Comparison of ENCODE assay signal across 19 cellular contexts in the genomic region with DNA sequence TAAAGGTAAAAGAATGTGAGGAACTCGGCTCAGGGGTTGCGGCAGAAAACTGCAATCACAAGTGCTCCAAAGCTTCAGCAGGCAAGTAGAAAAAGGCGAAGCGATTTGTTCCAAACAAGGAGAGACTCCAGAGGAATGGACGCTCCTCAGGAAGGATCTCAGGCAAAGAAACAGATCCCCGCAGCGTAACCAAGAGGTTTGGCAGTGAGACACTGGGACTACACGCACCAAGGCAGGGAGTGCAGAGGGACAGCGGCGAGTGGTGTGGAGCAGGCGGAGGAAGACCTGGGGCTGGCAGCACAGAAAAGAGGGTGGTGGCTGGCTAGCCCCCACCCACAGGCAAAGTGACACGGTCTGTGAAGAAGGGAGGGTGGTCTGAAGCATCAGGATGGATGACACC.
"Had no signal": no experiment of that assay in that cellular context is flagged by ENCODE, and none has a peak within 500 bp of the region (broad histone marks: within the 10 kb centered on the region; RNA-seq: fewer than 3 reads in every experiment).

No MANE protein-coding gene starts in this region.

- H3K36me3 ChIP-seq: breast epithelium had no signal

- H3K27me3 ChIP-seq: breast epithelium, heart left ventricle, spleen, tibial nerve had no signal

- H3K4me3 ChIP-seq: breast epithelium, heart left ventricle, spleen, tibial nerve had no signal

- H3K4me2 ChIP-seq: SK-N-SH had no signal

- H3K9me3 ChIP-seq: breast epithelium, heart left ventricle, SK-N-SH, spleen, tibial nerve had no signal

- ATAC-seq: activated naive CD4-positive, alpha-beta T cell treated with anti-CD3 and anti-CD28 coated beads, Interleukin-2, amount 50 U/mL, for 72 hours; effector memory CD8-positive, alpha-beta T cell; heart left ventricle; WTC11 had no signal

- H3K9me3 Mint-ChIP-seq: activated naive CD4-positive, alpha-beta T cell treated with anti-CD3 and anti-CD28 coated beads, Interleukin-2, amount 50 U/mL, for 72 hours; activated T-helper 1 cell treated with anti-CD3 and anti-CD28 coated beads, Interleukin-12 subunit alpha, Interleukin-12 subunit beta, Interleukin-2, Interleukin-4 antibody, amounts not matched to agents 30 ng/mL and 10 ng/mL and 1 ng/mL, durations not matched to agents 14 hours and 24 hours and 36 hours; central memory CD8-positive, alpha-beta T cell; effector memory CD8-positive, alpha-beta T cell; neural crest cell; stimulated activated naive CD8-positive, alpha-beta T cell treated with anti-CD3 and anti-CD28 coated beads, Interleukin-15, Interleukin-2, amounts not matched to agents 100 ng/mL and 50 ng/mL, for 24 hours had no signal

- H3K27ac ChIP-seq: breast epithelium, spleen, tibial nerve had no signal

- H3K27me3 Mint-ChIP-seq: central memory CD8-positive, alpha-beta T cell; effector memory CD8-positive, alpha-beta T cell; stimulated activated naive CD8-positive, alpha-beta T cell treated with anti-CD3 and anti-CD28 coated beads, Interleukin-15, Interleukin-2, amounts not matched to agents 100 ng/mL and 50 ng/mL, for 24 hours had no signal

- H3K9ac ChIP-seq: SK-N-SH had no signal

- DNase-seq: activated CD4-positive, alpha-beta T cell treated with anti-CD3 and anti-CD28 coated beads, Interleukin-2, amount 50 U/mL, for 48 hours; activated gamma-delta T cell; effector memory CD8-positive, alpha-beta T cell; heart left ventricle; mesenchymal stem cell; occipital lobe; posterior cingulate gyrus; SK-N-SH; spleen; stimulated activated CD4-positive, alpha-beta T cell treated with anti-CD3 and anti-CD28 coated beads, Interleukin-4, amount 100 ng/mL, for 1 hour; T-helper 1 cell had no signal

- H3K27ac Mint-ChIP-seq: activated T-helper 1 cell treated with anti-CD3 and anti-CD28 coated beads, Interleukin-12 subunit alpha, Interleukin-12 subunit beta, Interleukin-2, Interleukin-4 antibody, amounts not matched to agents 30 ng/mL and 10 ng/mL and 1 ng/mL, durations not matched to agents 14 hours and 24 hours and 36 hours; effector memory CD8-positive, alpha-beta T cell; stimulated activated naive CD8-positive, alpha-beta T cell treated with anti-CD3 and anti-CD28 coated beads, Interleukin-15, Interleukin-2, amounts not matched to agents 100 ng/mL and 50 ng/mL, for 24 hours; WTC11 had no signal

- H3K4me3 Mint-ChIP-seq: activated T-helper 1 cell treated with anti-CD3 and anti-CD28 coated beads, Interleukin-12 subunit alpha, Interleukin-12 subunit beta, Interleukin-2, Interleukin-4 antibody, amounts not matched to agents 30 ng/mL and 10 ng/mL and 1 ng/mL, durations not matched to agents 14 hours and 24 hours and 36 hours; central memory CD8-positive, alpha-beta T cell; effector memory CD8-positive, alpha-beta T cell; neural crest cell; stimulated activated naive CD8-positive, alpha-beta T cell treated with anti-CD3 and anti-CD28 coated beads, Interleukin-15, Interleukin-2, amounts not matched to agents 100 ng/mL and 50 ng/mL, for 24 hours; WTC11 had no signal
